14 cellular contexts compared by ENCODE assay signal in genomic region chr18:44818668-44819403, GRCh38.
DNase-seq lines count a peak whose midpoint lies in the region; ATAC-seq and TF ChIP-seq lines count a peak whose summit lies in the region.
"Had no signal": no experiment of that assay in that cellular context is flagged by ENCODE, and none has a peak within 500 bp of the region (broad histone marks: within the 10 kb centered on the region; RNA-seq: fewer than 3 reads in every experiment).

No MANE protein-coding gene starts in this region.

- H3K27ac Mint-ChIP-seq in activated T-cell treated with anti-CD3 and anti-CD28 coated beads, Interleukin-2, amount 50 U/mL, for 72 hours: peak overlapping the region; percentile 2
- H3K27ac Mint-ChIP-seq in type B pancreatic cell: no peak overlapping the region

- H3K9me3 ChIP-seq in gastroesophageal sphincter: no peaks in the 10 kb centered on the region
- no peaks in the 10 kb centered on the region for H3K9me3 ChIP-seq in A673 (ENCODE audit: low read depth, low read length, poor library complexity, severe bottlenecking)
- H3K9me3 ChIP-seq: ovary had no signal

- no peaks in the 10 kb centered on the region for H3K9me3 Mint-ChIP-seq in activated T-cell treated with anti-CD3 and anti-CD28 coated beads, Interleukin-2, amount 50 U/mL, for 72 hours
- H3K9me3 Mint-ChIP-seq in type B pancreatic cell: peaks cover 5% of the 10 kb centered on the region

- peaks cover 27% of the 10 kb centered on the region for H3K4me1 Mint-ChIP-seq in activated T-cell treated with anti-CD3 and anti-CD28 coated beads, Interleukin-2, amount 50 U/mL, for 72 hours (ENCODE audit: low read depth)
- peaks cover 49% of the 10 kb centered on the region for H3K4me1 Mint-ChIP-seq in type B pancreatic cell (ENCODE audit: unreplicated experiment)

- H3K36me3 ChIP-seq in gastroesophageal sphincter (peaks cover 0 to 3% of the 10 kb centered on the region in 2 donors), A673 (ENCODE audit: insufficient read depth, low read length, poor library complexity, severe bottlenecking) (no peaks in the 10 kb centered on the region)
- H3K36me3 ChIP-seq: ovary, WERI-Rb-1 had no signal

- no peak for TF ChIP-seq CTCF in gastroesophageal sphincter (IDR thresholded peaks at IDR 0.05)
- no peak for TF ChIP-seq CTCF in type B pancreatic cell (conservative IDR thresholded peaks at IDR 0.05)
- no peak for TF ChIP-seq CTCF in A673 (conservative IDR thresholded peaks at IDR 0.05; ENCODE audit: low read depth, low read length)

- CTCF ChIA-PET in A673 (lab: Charles Lee): no interaction called here

- peak; percentile 75 to 82 for ATAC-seq in activated T-cell treated with anti-CD3 and anti-CD28 coated beads, Interleukin-2, amount 50 U/mL, for 72 hours (replicated peaks in 1 of 2)
- ATAC-seq in HG03521 (IDR thresholded peaks at IDR 0.05; ENCODE audit: unreplicated experiment) (peak; percentile 65), gastroesophageal sphincter (no peak), GM21786 (IDR thresholded peaks at IDR 0.05; ENCODE audit: unreplicated experiment) (no peak)

- H3K27me3 ChIP-seq in gastroesophageal sphincter (no peaks in the 10 kb centered on the region), A673 (replicated peaks; ENCODE audit: insufficient read depth, low read depth, low read length, poor library complexity) (no peaks in the 10 kb centered on the region)
- H3K27me3 ChIP-seq: ovary had no signal

- BruUV-seq in A673 (replicated peaks; lab: Mats Ljungman, UMichigan): no TSS peak

- POLR2A ChIA-PET in A673 (lab: Charles Lee; ENCODE audit: low non-redundant PET): no interaction called here

- DNase-seq in activated T-cell treated with anti-CD3 and anti-CD28 coated beads, Interleukin-2, amount 50 U/mL, for 72 hours: peak in 1 of 2 donors; percentile 21
- no peak for DNase-seq in activated T-cell treated with anti-CD3 and anti-CD28 coated beads, Interleukin-2, amount 50 U/mL, for 1 hour
- no peak for DNase-seq in type B pancreatic cell (ENCODE audit: extremely low spot score, unreplicated experiment)
- DNase-seq in A673 (ENCODE audit: low spot score): no peak
- DNase-seq in NOMO-1 treated with dmso at 0.1 percent for 144 hours (lab: John Stamatoyannopoulos, UW; ENCODE audit: unreplicated experiment): no peak
- DNase-seq: central memory CD4-positive, alpha-beta T cell; KBM-7; NCI-H2029 treated with DMSO at 0.1 percent for 48 hours; ovary; WERI-Rb-1 had no signal

- intact Hi-C loops in A673 (cut with micrococcal nuclease; ENCODE audit: unreplicated experiment): no loop called here

- 69 to 75% methylated on average over 7 of the region's 7 CpGs for WGBS in gastroesophageal sphincter (ENCODE audit: low coverage in 1 of 2), 2 donors

- TF ChIP-seq EP300 in gastroesophageal sphincter (IDR thresholded peaks at IDR 0.05): no peak

- H3K27me3 Mint-ChIP-seq in activated T-cell treated with anti-CD3 and anti-CD28 coated beads, Interleukin-2, amount 50 U/mL, for 72 hours (ENCODE audit: low read depth): peaks cover 38% of the 10 kb centered on the region
- peaks cover 4% of the 10 kb centered on the region for H3K27me3 Mint-ChIP-seq in type B pancreatic cell

- TF ChIP-seq POLR2A in gastroesophageal sphincter (IDR thresholded peaks at IDR 0.05): no peak

- H3K4me1 ChIP-seq in gastroesophageal sphincter (peaks cover under 1 to 60% (median 3%) of the 10 kb centered on the region in 3 donors), A673 (ENCODE audit: insufficient read depth, low read length, poor library complexity, severe bottlenecking) (no peaks in the 10 kb centered on the region)

- H3K27ac ChIP-seq in gastroesophageal sphincter: peak overlapping the region in 3 of 4 donors; percentile 42 to 58 (median 46)
- H3K27ac ChIP-seq in A673 (ENCODE audit: low read depth, low read length, poor library complexity, severe bottlenecking): no peak overlapping the region
- H3K27ac ChIP-seq: ovary, SK-N-MC, WERI-Rb-1 had no signal

- peak overlapping the region in 1 of 2 donors; percentile 8 for H3K4me3 Mint-ChIP-seq in activated T-cell treated with anti-CD3 and anti-CD28 coated beads, Interleukin-2, amount 50 U/mL, for 72 hours
- peak overlapping the region; percentile 13 for H3K4me3 Mint-ChIP-seq in type B pancreatic cell

- no peaks in the 10 kb centered on the region for H3K36me3 Mint-ChIP-seq in activated T-cell treated with anti-CD3 and anti-CD28 coated beads, Interleukin-2, amount 50 U/mL, for 72 hours (ENCODE audit: insufficient read depth in 2 of 2)
- peaks cover 11% of the 10 kb centered on the region for H3K36me3 Mint-ChIP-seq in type B pancreatic cell

- no peak overlapping the region for H3K4me3 ChIP-seq in gastroesophageal sphincter
- no peak overlapping the region for H3K4me3 ChIP-seq in A673 (ENCODE audit: low read depth, low read length, poor library complexity, severe bottlenecking)
- H3K4me3 ChIP-seq: ovary, SK-N-MC had no signal

Comparison
In these comparisons a context has a peak if more than half of its experiments do, and no peak if none do; other contexts are left out.
1. ATAC-seq: peak in activated T-cell treated with anti-CD3 and anti-CD28 coated beads, Interleukin-2, amount 50 U/mL, for 72 hours (2 of 2) and HG03521 (single experiment); none in gastroesophageal sphincter (single experiment) and GM21786 (single experiment).